1 cellular context compared by ENCODE assay signal in the genomic region with DNA sequence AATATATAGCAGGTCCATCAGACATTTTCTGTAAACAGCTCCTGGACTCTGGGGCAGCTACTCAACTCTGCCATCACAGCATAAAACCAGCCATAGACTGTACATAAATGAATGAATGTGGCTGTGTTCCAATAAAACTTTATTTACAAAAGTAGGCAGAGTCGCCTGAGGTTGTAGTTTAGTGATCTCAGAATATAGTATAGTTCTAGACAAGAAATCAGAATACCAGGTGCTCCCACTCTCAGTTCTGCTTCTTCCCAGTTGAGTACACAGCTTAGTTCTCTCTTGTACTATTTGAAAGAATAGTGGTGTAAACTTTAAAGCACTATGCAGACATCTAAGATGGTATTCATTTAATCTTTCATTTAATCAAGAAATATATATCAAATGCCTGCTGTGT.
TF ChIP-seq lines count a peak whose summit lies in the region.

No MANE protein-coding gene starts in this region.

TF ChIP-seq in HEK293T, 16 proteins besides CTCF, POLR2A, EP300 and RAD21 (continued from another document):
- TF ChIP-seq, protein P1, sequence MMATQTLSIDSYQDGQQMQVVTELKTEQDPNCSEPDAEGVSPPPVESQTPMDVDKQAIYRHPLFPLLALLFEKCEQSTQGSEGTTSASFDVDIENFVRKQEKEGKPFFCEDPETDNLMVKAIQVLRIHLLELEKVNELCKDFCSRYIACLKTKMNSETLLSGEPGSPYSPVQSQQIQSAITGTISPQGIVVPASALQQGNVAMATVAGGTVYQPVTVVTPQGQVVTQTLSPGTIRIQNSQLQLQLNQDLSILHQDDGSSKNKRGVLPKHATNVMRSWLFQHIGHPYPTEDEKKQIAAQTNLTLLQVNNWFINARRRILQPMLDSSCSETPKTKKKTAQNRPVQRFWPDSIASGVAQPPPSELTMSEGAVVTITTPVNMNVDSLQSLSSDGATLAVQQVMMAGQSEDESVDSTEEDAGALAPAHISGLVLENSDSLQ (IDR thresholded peaks at IDR 0.05), result no peak
- TF ChIP-seq CTBP1 (IDR thresholded peaks at IDR 0.05; ENCODE audit: borderline replicate concordance), result no peak
